Comparison of ENCODE assay signal across 10 cellular contexts in the genomic region with DNA sequence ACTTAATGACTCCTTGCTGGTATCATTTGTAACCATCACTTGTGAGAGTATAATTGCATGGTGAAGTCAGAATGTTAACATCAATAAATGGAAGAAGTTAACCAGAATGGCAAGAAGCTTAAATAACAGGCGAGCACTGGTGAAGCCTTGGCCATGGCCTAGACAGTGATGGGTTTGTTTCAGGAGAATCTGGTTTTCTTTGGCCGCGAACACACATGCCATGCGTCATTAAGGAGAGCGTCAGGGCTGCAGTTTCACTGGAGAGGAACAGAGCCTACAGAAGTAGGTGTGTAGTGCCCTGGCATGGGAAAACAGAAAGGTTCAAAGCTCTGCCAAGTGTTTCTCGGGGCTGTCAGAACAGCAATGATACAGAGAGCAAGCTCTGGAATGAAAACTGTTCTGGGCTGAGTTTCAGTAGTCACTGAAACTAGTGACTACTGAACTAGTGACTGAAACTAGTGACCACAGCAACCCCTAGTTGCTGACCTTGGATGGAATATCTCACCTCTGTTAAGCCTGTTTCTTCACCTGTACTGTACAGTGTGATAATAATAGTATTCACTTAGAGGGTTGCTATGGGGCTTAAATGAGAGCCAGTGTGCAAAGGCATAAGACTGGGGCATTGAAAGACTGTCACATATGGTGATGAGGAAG.
A peak's percentile ranks its signal among the peaks of the same experiment; 100 is the strongest.
DNase-seq lines count a peak whose midpoint lies in the region; ATAC-seq, FAIRE-seq and TF ChIP-seq lines count a peak whose summit lies in the region.
"Had no signal": no experiment of that assay in that cellular context is flagged by ENCODE, and none has a peak within 500 bp of the region (broad histone marks: within the 10 kb centered on the region; RNA-seq: fewer than 3 reads in every experiment).

No MANE protein-coding gene starts in this region.

- no peaks in the 10 kb centered on the region for H3K9me3 ChIP-seq in colonic mucosa
- H3K9me3 ChIP-seq: SJSA1 had no signal

- H3K27me3 Mint-ChIP-seq in nephron progenitor cell (ENCODE audit: low read depth, poor library complexity) = no peaks in the 10 kb centered on the region

- H3K4me3 Mint-ChIP-seq in nephron progenitor cell = no peak overlapping the region

- intact Hi-C loops in colonic mucosa (cut with DNase I) = no loop called here

- H3K9ac ChIP-seq in colonic mucosa (ENCODE audit: low read depth in 2 of 2, low read length in 2 of 2) = no peak overlapping the region

- H3K4me1 Mint-ChIP-seq in nephron progenitor cell = no peaks in the 10 kb centered on the region

- H3K4me3 ChIP-seq in colonic mucosa = no peak overlapping the region
- H3K4me3 ChIP-seq: SJSA1 had no signal

- no peaks in the 10 kb centered on the region for H3K4me1 ChIP-seq in colonic mucosa
- H3K4me1 ChIP-seq: SJSA1 had no signal

- H3K27ac Mint-ChIP-seq in nephron progenitor cell = peak overlapping the region; percentile 34

- peak; percentile 90 for ATAC-seq in GM19023 (IDR thresholded peaks at IDR 0.05; ENCODE audit: unreplicated experiment)
- peak; percentile 87 for ATAC-seq in GM21825 (IDR thresholded peaks at IDR 0.05; ENCODE audit: unreplicated experiment)
- peak; percentile 82 for ATAC-seq in HG03469 (IDR thresholded peaks at IDR 0.05; ENCODE audit: unreplicated experiment)

- TF ChIP-seq CTCF in nephron progenitor cell (IDR thresholded peaks at IDR 0.05) (no peak), colonic mucosa (IDR thresholded peaks at IDR 0.05) (no peak)

- H3K36me3 ChIP-seq in colonic mucosa = no peaks in the 10 kb centered on the region

- H3K36me3 Mint-ChIP-seq in nephron progenitor cell (ENCODE audit: low read depth) = peaks cover 67% of the 10 kb centered on the region

- DNase-seq in nephron progenitor cell (no peak), colonic mucosa (no peak), T-helper 2 cell (no peak), NCI-H128 (lab: John Stamatoyannopoulos, UW; ENCODE audit: unreplicated experiment) (no peak), frontal cortex (ENCODE audit: low spot score in 2 of 2) (no peak)
- DNase-seq: DND-41 had no signal

- no peak overlapping the region for H3K27ac ChIP-seq in colonic mucosa
- H3K27ac ChIP-seq: SJSA1 had no signal

- no peaks in the 10 kb centered on the region for H3K9me3 Mint-ChIP-seq in nephron progenitor cell

- no peaks in the 10 kb centered on the region for H3K27me3 ChIP-seq in colonic mucosa
- H3K27me3 ChIP-seq: SJSA1 had no signal

- no peak for FAIRE-seq in frontal cortex (lab: Jason Lieb, UNC)
